1 cellular context compared by ENCODE assay signal in the genomic region with DNA sequence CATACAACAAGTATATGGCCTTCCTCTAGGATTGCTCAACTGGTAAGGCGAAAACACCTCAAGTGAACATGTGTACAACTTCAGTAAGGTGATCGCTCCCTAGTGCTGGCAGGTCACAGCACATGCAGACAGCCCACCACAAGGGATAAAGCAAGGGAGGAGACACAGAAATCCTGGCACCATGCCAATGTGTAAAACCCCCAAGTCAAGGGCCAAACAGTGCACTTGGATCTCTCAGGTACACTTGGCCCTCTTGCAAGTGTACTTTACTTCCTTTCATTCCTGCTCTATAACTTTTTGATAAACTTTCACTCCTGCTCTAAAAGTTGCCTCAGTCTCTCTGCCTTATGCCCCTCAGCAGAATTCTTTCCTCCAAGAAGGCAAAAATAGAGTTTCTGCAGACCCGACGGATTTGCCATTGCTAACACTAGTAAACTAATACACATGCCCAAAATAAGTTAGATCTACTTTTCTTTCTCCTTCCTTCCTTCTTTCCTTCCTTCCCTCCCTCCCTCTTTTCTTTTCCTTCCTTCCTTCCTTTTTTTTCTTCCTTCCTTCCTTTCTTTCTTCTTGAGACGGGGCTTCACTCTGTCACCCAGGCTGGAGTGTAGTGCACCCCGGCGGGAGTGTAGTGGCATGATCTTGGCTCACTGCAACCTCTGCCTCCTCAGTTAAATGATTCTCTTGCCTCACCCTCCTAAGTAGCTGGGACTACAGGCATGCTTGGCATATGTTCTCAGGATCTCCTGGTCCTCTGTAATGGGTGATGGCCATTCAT.
TF ChIP-seq lines count a peak whose summit lies in the region.

No MANE protein-coding gene starts in this region.

TF ChIP-seq in H1, 55 proteins besides CTCF, POLR2A, EP300 and RAD21:
- no peak for TF ChIP-seq GTF2F1 (IDR thresholded peaks at IDR 0.05; ENCODE audit: borderline replicate concordance, low read depth, low read length)
- TF ChIP-seq, protein P1, sequence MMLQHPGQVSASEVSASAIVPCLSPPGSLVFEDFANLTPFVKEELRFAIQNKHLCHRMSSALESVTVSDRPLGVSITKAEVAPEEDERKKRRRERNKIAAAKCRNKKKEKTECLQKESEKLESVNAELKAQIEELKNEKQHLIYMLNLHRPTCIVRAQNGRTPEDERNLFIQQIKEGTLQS (IDR thresholded peaks at IDR 0.05; ENCODE audit: insufficient read depth, low read depth, low read length), result no peak
- no peak for TF ChIP-seq BACH1 (IDR thresholded peaks at IDR 0.05; ENCODE audit: low read length)
- no peak for TF ChIP-seq KDM4A (IDR thresholded peaks at IDR 0.05; ENCODE audit: low read depth, low read length, severe bottlenecking)
- no peak for TF ChIP-seq USF2 (IDR thresholded peaks at IDR 0.05; ENCODE audit: low read length)
- no peak for TF ChIP-seq CHD1 (IDR thresholded peaks at IDR 0.05; ENCODE audit: low read depth, low read length)
- no peak for TF ChIP-seq RFX5 (IDR thresholded peaks at IDR 0.05; ENCODE audit: borderline replicate concordance, low read depth, low read length)
- no peak for TF ChIP-seq POU5F1 (IDR thresholded peaks at IDR 0.05; ENCODE audit: low read depth, low read length)
- TF ChIP-seq NANOG (IDR thresholded peaks at IDR 0.05; ENCODE audit: insufficient read depth, low read depth, low read length, poor library complexity, severe bottlenecking), result no peak
- no peak for TF ChIP-seq EGR1 (IDR thresholded peaks at IDR 0.05; ENCODE audit: borderline replicate concordance, low read depth, low read length)
- no peak for TF ChIP-seq CBX5 (IDR thresholded peaks at IDR 0.05; ENCODE audit: low read depth, low read length)
- TF ChIP-seq CHD2 (IDR thresholded peaks at IDR 0.05; ENCODE audit: low read length), result no peak
